8 cellular contexts compared by ENCODE assay signal in the genomic region with DNA sequence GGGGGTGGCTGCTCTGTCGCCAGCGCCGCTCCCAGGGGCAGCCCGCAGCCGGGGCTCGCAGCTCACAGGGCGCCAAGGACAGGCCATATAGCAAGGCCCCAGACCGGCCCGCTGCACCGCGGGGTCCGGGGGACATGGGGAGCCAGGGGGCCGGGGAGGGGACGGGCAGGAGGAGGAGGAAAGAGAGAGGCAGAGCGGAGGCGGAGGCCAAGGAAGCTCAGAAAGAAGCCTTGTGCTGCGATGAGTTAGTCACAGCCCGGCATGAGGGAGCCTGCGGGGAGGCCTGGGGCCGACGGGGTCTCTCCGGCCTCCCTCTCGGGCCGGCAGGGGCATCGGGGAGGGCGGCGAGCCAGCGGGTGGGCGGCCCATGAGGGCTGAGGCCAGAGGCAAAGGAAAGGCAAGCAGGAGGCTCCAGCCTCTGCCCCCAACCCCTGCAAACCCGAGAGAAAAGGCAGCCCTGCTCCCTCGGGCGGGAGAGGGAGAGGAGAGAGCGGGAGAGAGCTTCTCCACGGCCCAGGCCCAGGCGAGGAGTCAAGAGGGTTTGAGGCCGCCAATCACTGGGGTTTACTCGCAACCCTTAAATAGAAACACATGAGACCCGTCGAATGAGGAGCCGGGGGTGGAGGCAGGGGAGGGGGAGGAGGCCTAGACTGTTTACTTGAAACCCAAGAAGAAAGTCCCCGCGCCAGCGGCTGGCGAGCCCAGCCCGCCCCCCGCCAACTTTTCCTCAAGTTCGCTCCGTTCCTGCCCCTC.
A peak's percentile ranks its signal among the peaks of the same experiment; 100 is the strongest.
DNase-seq lines count a peak whose midpoint lies in the region; ATAC-seq and TF ChIP-seq lines count a peak whose summit lies in the region.

No MANE protein-coding gene starts in this region.

- H3K27ac ChIP-seq in epithelial cell of prostate (peak overlapping the region; percentile 37), mucosa of rectum (ENCODE audit: low read depth in 2 of 2, low read length in 2 of 2) (peak overlapping the region; percentile 67 to 84), thoracic aorta (peak overlapping the region; percentile 93 to 96)

- peaks cover 17 to 22% of the 10 kb centered on the region in 2 donors for H3K36me3 ChIP-seq in mucosa of rectum (ENCODE audit: control insufficient read depth in 2 of 2, insufficient read depth in 2 of 2, low read length in 2 of 2)
- H3K36me3 ChIP-seq in thoracic aorta = peaks cover 11% of the 10 kb centered on the region
- H3K36me3 ChIP-seq in BE2C = no peaks in the 10 kb centered on the region

- no peaks in the 10 kb centered on the region for H3K27me3 Mint-ChIP-seq in activated CD4-positive, alpha-beta memory T cell treated with anti-CD3 and anti-CD28 coated beads, Interleukin-2, amount 10 ng/mL, durations not matched to agents 7 days and 5 days

- H3K36me3 Mint-ChIP-seq in activated CD4-positive, alpha-beta memory T cell treated with anti-CD3 and anti-CD28 coated beads, Interleukin-2, amount 10 ng/mL, durations not matched to agents 7 days and 5 days (ENCODE audit: low read depth) = peaks cover 31% of the 10 kb centered on the region

- ATAC-seq in thoracic aorta (ENCODE audit: insufficient number of reproducible peaks, low FRiP score, low read depth) = peak; percentile 30

- H3K27me3 ChIP-seq in mucosa of rectum (ENCODE audit: control insufficient read depth in 2 of 2, insufficient read depth in 2 of 2, low read length in 2 of 2) = no peaks in the 10 kb centered on the region
- no peaks in the 10 kb centered on the region for H3K27me3 ChIP-seq in thoracic aorta (replicated peaks; ENCODE audit: insufficient read depth)
- H3K27me3 ChIP-seq in BE2C = no peaks in the 10 kb centered on the region

- peaks cover 10% of the 10 kb centered on the region for H3K9me3 Mint-ChIP-seq in activated CD4-positive, alpha-beta memory T cell treated with anti-CD3 and anti-CD28 coated beads, Interleukin-2, amount 10 ng/mL, durations not matched to agents 7 days and 5 days

- H3K4me3 Mint-ChIP-seq in activated CD4-positive, alpha-beta memory T cell treated with anti-CD3 and anti-CD28 coated beads, Interleukin-2, amount 10 ng/mL, durations not matched to agents 7 days and 5 days = peak overlapping the region; percentile 82

- CTCF ChIA-PET in activated CD4-positive, alpha-beta memory T cell treated with anti-CD3 and anti-CD28 coated beads, Interleukin-2, amount 10 ng/mL, durations not matched to agents 7 days and 5 days (lab: Charles Lee) = interaction anchor here (3.6 kb wide), 1 partner anchor 25 kb away, joined by 17 read pairs; no protein-coding TSS in a partner anchor

- peak overlapping the region; percentile 61 for H3K27ac Mint-ChIP-seq in activated CD4-positive, alpha-beta memory T cell treated with anti-CD3 and anti-CD28 coated beads, Interleukin-2, amount 10 ng/mL, durations not matched to agents 7 days and 5 days

- H3K9me3 ChIP-seq in mucosa of rectum (ENCODE audit: control insufficient read depth in 2 of 2, low read length in 2 of 2) (no peaks in the 10 kb centered on the region), thoracic aorta (no peaks in the 10 kb centered on the region), BE2C (no peaks in the 10 kb centered on the region)

- H3K4me1 ChIP-seq in mucosa of rectum (ENCODE audit: control insufficient read depth in 2 of 2, insufficient read depth in 2 of 2, low read length in 2 of 2) (peaks cover 11 to 21% of the 10 kb centered on the region in 2 donors), thoracic aorta (ENCODE audit: control insufficient read depth in 1 of 2, low read depth in 2 of 2) (peaks cover 11 to 53% of the 10 kb centered on the region in 2 donors), BE2C (no peaks in the 10 kb centered on the region)

- peak overlapping the region in 1 of 2 donors; percentile 64 for H3K9ac ChIP-seq in mucosa of rectum (ENCODE audit: low read depth in 1 of 2, low read length in 2 of 2)

- TF ChIP-seq CTCF in thoracic aorta (IDR thresholded peaks at IDR 0.05) = no peak
- no peak for TF ChIP-seq CTCF in BE2C (IDR thresholded peaks at IDR 0.05; ENCODE audit: low read depth, low read length)

- H3K4me1 Mint-ChIP-seq in activated CD4-positive, alpha-beta memory T cell treated with anti-CD3 and anti-CD28 coated beads, Interleukin-2, amount 10 ng/mL, durations not matched to agents 7 days and 5 days = peaks cover 26% of the 10 kb centered on the region

- peak; percentile 74 for DNase-seq in DMS79 (lab: John Stamatoyannopoulos, UW)
- peak; percentile 71 for DNase-seq in NCI-H1105 (lab: John Stamatoyannopoulos, UW)
- peak; percentile 59 for DNase-seq in activated CD4-positive, alpha-beta memory T cell treated with anti-CD3 and anti-CD28 coated beads, Interleukin-2, amount 10 ng/mL, durations not matched to agents 7 days and 5 days
- DNase-seq in epithelial cell of prostate (ENCODE audit: low read depth, low spot score) = no peak
- peak; percentile 52 for DNase-seq in thoracic aorta (ENCODE audit: low spot score)
- DNase-seq in BE2C = no peak
- DNase-seq in LoVo (ENCODE audit: low spot score) = no peak

- POLR2A ChIA-PET in activated CD4-positive, alpha-beta memory T cell treated with anti-CD3 and anti-CD28 coated beads, Interleukin-2, amount 10 ng/mL, durations not matched to agents 7 days and 5 days (lab: Charles Lee) = interaction anchor here (0.9 to 2.2 kb wide), 8 partner anchors 14 to 460 kb away, joined by 3 to 15 read pairs (median 4); partner anchors contain the start of genes ATP5MK, PDCD11 and TAF5

- H3K4me3 ChIP-seq in mucosa of rectum (ENCODE audit: low read length in 2 of 2) = peak overlapping the region; percentile 56 to 79
- peak overlapping the region; percentile 75 for H3K4me3 ChIP-seq in thoracic aorta
- H3K4me3 ChIP-seq in BE2C (ENCODE audit: low read depth, low read length) = no peak overlapping the region

Comparison
In these comparisons a context has a peak if more than half of its experiments do, and no peak if none do; other contexts are left out.
1. DNase-seq: peak in DMS79 (single experiment), NCI-H1105 (single experiment), activated CD4-positive, alpha-beta memory T cell treated with anti-CD3 and anti-CD28 coated beads, Interleukin-2, amount 10 ng/mL, durations not matched to agents 7 days and 5 days (single experiment) and thoracic aorta (single experiment); none in epithelial cell of prostate (single experiment), BE2C (single experiment) and LoVo (single experiment).
2. H3K27ac ChIP-seq: peak in every context shown above with its lines; median percentile 94 in thoracic aorta; 76 in mucosa of rectum; 37 in epithelial cell of prostate.